In genomic region chr6:107853226-107853625, GRCh38 we compare ENCODE assay signal across 20 cellular contexts. TPM values are rescaled to one million over a fixed set of nuclear protein-coding genes. Genes with fewer than 3 reads are reported as not detected.
A peak's percentile ranks its signal among the peaks of the same experiment; 100 is the strongest.
DNase-seq lines count a peak whose midpoint lies in the region; ATAC-seq and TF ChIP-seq lines count a peak whose summit lies in the region.
"Had no signal": no experiment of that assay in that cellular context is flagged by ENCODE, and none has a peak within 500 bp of the region (broad histone marks: within the 10 kb centered on the region; RNA-seq: fewer than 3 reads in every experiment).

No MANE protein-coding gene starts in this region.

- H3K27ac Mint-ChIP-seq in activated naive CD4-positive, alpha-beta T cell treated with anti-CD3 and anti-CD28 coated beads, Interleukin-2, amount 50 U/mL, for 72 hours: no peak overlapping the region
- H3K27ac Mint-ChIP-seq in activated naive CD8-positive, alpha-beta T cell treated with anti-CD3 and anti-CD28 coated beads for 36 hours: no peak overlapping the region
- no peak overlapping the region for H3K27ac Mint-ChIP-seq in stimulated activated naive CD8-positive, alpha-beta T cell treated with anti-CD3 and anti-CD28 coated beads, Interleukin-15, amount 100 ng/mL, for 72 hours
- H3K27ac Mint-ChIP-seq in glutamatergic neuron (ENCODE audit: unreplicated experiment): no peak overlapping the region
- peak overlapping the region in 2 of 10 donors; percentile 11 to 52 for H3K27ac Mint-ChIP-seq in naive thymus-derived CD8-positive, alpha-beta T cell
- H3K27ac Mint-ChIP-seq: B cell, CD14-positive monocyte had no signal

- H3K36me3 Mint-ChIP-seq in activated naive CD4-positive, alpha-beta T cell treated with anti-CD3 and anti-CD28 coated beads, Interleukin-2, amount 50 U/mL, for 72 hours: no peaks in the 10 kb centered on the region
- no peaks in the 10 kb centered on the region for H3K36me3 Mint-ChIP-seq in activated naive CD8-positive, alpha-beta T cell treated with anti-CD3 and anti-CD28 coated beads for 36 hours
- H3K36me3 Mint-ChIP-seq in glutamatergic neuron (ENCODE audit: unreplicated experiment): peaks cover 7% of the 10 kb centered on the region
- H3K36me3 Mint-ChIP-seq in naive thymus-derived CD8-positive, alpha-beta T cell: no peaks in the 10 kb centered on the region
- H3K36me3 Mint-ChIP-seq: CD14-positive monocyte had no signal

- no peaks in the 10 kb centered on the region for H3K9me3 Mint-ChIP-seq in activated naive CD4-positive, alpha-beta T cell treated with anti-CD3 and anti-CD28 coated beads, Interleukin-2, amount 50 U/mL, for 72 hours
- H3K9me3 Mint-ChIP-seq in activated naive CD8-positive, alpha-beta T cell treated with anti-CD3 and anti-CD28 coated beads for 36 hours: no peaks in the 10 kb centered on the region
- H3K9me3 Mint-ChIP-seq in stimulated activated naive CD8-positive, alpha-beta T cell treated with anti-CD3 and anti-CD28 coated beads, Interleukin-15, amount 100 ng/mL, for 72 hours: no peaks in the 10 kb centered on the region
- H3K9me3 Mint-ChIP-seq in glutamatergic neuron (ENCODE audit: unreplicated experiment): peaks cover 5% of the 10 kb centered on the region
- H3K9me3 Mint-ChIP-seq in naive thymus-derived CD8-positive, alpha-beta T cell: peaks cover 0 to 3% (median 0%) of the 10 kb centered on the region in 9 donors
- H3K9me3 Mint-ChIP-seq: CD14-positive monocyte had no signal

- POLR2A ChIA-PET in naive thymus-derived CD8-positive, alpha-beta T cell (lab: Charles Lee): no interaction called here

- peak; percentile 61 to 92 for ATAC-seq in activated naive CD4-positive, alpha-beta T cell treated with anti-CD3 and anti-CD28 coated beads, Interleukin-2, amount 50 U/mL, for 72 hours
- peak; percentile 94 for ATAC-seq in stimulated activated naive CD8-positive, alpha-beta T cell treated with anti-CD3 and anti-CD28 coated beads, Interleukin-15, amount 100 ng/mL, for 72 hours
- no peak for ATAC-seq in naive thymus-derived CD8-positive, alpha-beta T cell
- ATAC-seq: HCT116 had no signal

- peaks cover 10% of the 10 kb centered on the region for H3K4me1 Mint-ChIP-seq in activated naive CD8-positive, alpha-beta T cell treated with anti-CD3 and anti-CD28 coated beads for 36 hours
- peaks cover 20% of the 10 kb centered on the region for H3K4me1 Mint-ChIP-seq in stimulated activated naive CD8-positive, alpha-beta T cell treated with anti-CD3 and anti-CD28 coated beads, Interleukin-15, amount 100 ng/mL, for 72 hours
- no peaks in the 10 kb centered on the region for H3K4me1 Mint-ChIP-seq in glutamatergic neuron (ENCODE audit: low read depth, unreplicated experiment)
- peaks cover 3 to 13% (median 6%) of the 10 kb centered on the region in 4 donors for H3K4me1 Mint-ChIP-seq in naive thymus-derived CD8-positive, alpha-beta T cell

- no peak overlapping the region for H3K4me3 Mint-ChIP-seq in activated naive CD8-positive, alpha-beta T cell treated with anti-CD3 and anti-CD28 coated beads for 36 hours
- H3K4me3 Mint-ChIP-seq in stimulated activated naive CD8-positive, alpha-beta T cell treated with anti-CD3 and anti-CD28 coated beads, Interleukin-15, amount 100 ng/mL, for 72 hours: no peak overlapping the region
- no peak overlapping the region for H3K4me3 Mint-ChIP-seq in glutamatergic neuron (ENCODE audit: unreplicated experiment)
- H3K4me3 Mint-ChIP-seq in naive thymus-derived CD8-positive, alpha-beta T cell: no peak overlapping the region
- H3K4me3 Mint-ChIP-seq: B cell, CD14-positive monocyte had no signal

- no peak for TF ChIP-seq CTCF in glutamatergic neuron (IDR thresholded peaks at IDR 0.05; ENCODE audit: partially characterized antibody, unreplicated experiment)

- no peaks in the 10 kb centered on the region for H3K27me3 Mint-ChIP-seq in activated naive CD8-positive, alpha-beta T cell treated with anti-CD3 and anti-CD28 coated beads for 36 hours
- H3K27me3 Mint-ChIP-seq in stimulated activated naive CD8-positive, alpha-beta T cell treated with anti-CD3 and anti-CD28 coated beads, Interleukin-15, amount 100 ng/mL, for 72 hours: no peaks in the 10 kb centered on the region
- H3K27me3 Mint-ChIP-seq in glutamatergic neuron (ENCODE audit: unreplicated experiment): peaks cover 2% of the 10 kb centered on the region
- no peaks in the 10 kb centered on the region for H3K27me3 Mint-ChIP-seq in naive thymus-derived CD8-positive, alpha-beta T cell
- H3K27me3 Mint-ChIP-seq: B cell had no signal

- DNase-seq in activated CD4-positive, alpha-beta T cell treated with anti-CD3 and anti-CD28 coated beads for 48 hours: peak; percentile 14
- DNase-seq in activated CD4-positive, alpha-beta T cell treated with anti-CD3 and anti-CD28 coated beads, Interleukin-2, amount 50 U/mL, for 48 hours: no peak
- no peak for DNase-seq in activated naive CD4-positive, alpha-beta T cell treated with anti-CD3 and anti-CD28 coated beads, Interleukin-2, amount 50 U/mL, for 72 hours (ENCODE audit: low spot score in 2 of 2)
- DNase-seq in activated naive CD4-positive, alpha-beta T cell (lab: John Stamatoyannopoulos, UW): no peak
- peak; percentile 11 for DNase-seq in activated naive CD8-positive, alpha-beta T cell treated with anti-CD3 and anti-CD28 coated beads for 36 hours
- DNase-seq in stimulated activated naive CD8-positive, alpha-beta T cell treated with anti-CD3 and anti-CD28 coated beads, Interleukin-15, amount 100 ng/mL, for 72 hours: peak; percentile 19 to 56
- no peak for DNase-seq in glutamatergic neuron
- no peak for DNase-seq in naive thymus-derived CD8-positive, alpha-beta T cell
- DNase-seq: KG1, NCI-H1105, NCI-H146, NCI-H2029 treated with DMSO at 0.1 percent for 48 hours, NCI-H446 treated with DMSO at 0.1 percent for 48 hours, NCI-H526 treated with DMSO at 0.1 percent for 48 hours, OCI-M1 had no signal

RNA-seq across cellular contexts. Expression of gene SCML4, which starts 29.1 kb away (rescaled TPM):
- 10 to 100 TPM in 1 of 2 donors, 1 to 10 TPM in 1; 5.2 to 11.7 TPM for total RNA-seq in activated naive CD4-positive, alpha-beta T cell treated with anti-CD3 and anti-CD28 coated beads, Interleukin-2, amount 50 U/mL, for 72 hours
- 10 to 100 TPM; 15.3 to 16.3 TPM for total RNA-seq in activated naive CD8-positive, alpha-beta T cell treated with anti-CD3 and anti-CD28 coated beads for 36 hours
- total RNA-seq in glutamatergic neuron (ENCODE audit: unreplicated experiment): not detected
- total RNA-seq in naive thymus-derived CD8-positive, alpha-beta T cell: 10 to 100 TPM; 80.9 to 81.5 TPM
- 100 to 1,000 TPM in 1 of 3 donors, 10 to 100 TPM in 2; 56.4 to 119 (median 68.6) TPM for polyA plus RNA-seq in naive thymus-derived CD8-positive, alpha-beta T cell
- total RNA-seq: Daoy, H1 had no signal
- polyA plus RNA-seq: H1 had no signal

Comparison
In these comparisons a context has a peak if more than half of its experiments do, and no peak if none do; other contexts are left out.
1. DNase-seq: peak in activated CD4-positive, alpha-beta T cell treated with anti-CD3 and anti-CD28 coated beads for 48 hours (single experiment), activated naive CD8-positive, alpha-beta T cell treated with anti-CD3 and anti-CD28 coated beads for 36 hours (single experiment) and stimulated activated naive CD8-positive, alpha-beta T cell treated with anti-CD3 and anti-CD28 coated beads, Interleukin-15, amount 100 ng/mL, for 72 hours (2 of 2); none in activated CD4-positive, alpha-beta T cell treated with anti-CD3 and anti-CD28 coated beads, Interleukin-2, amount 50 U/mL, for 48 hours (0 of 2), activated naive CD4-positive, alpha-beta T cell treated with anti-CD3 and anti-CD28 coated beads, Interleukin-2, amount 50 U/mL, for 72 hours (0 of 2), activated naive CD4-positive, alpha-beta T cell (0 of 4), glutamatergic neuron (single experiment) and naive thymus-derived CD8-positive, alpha-beta T cell (0 of 10).
2. ATAC-seq: peak in activated naive CD4-positive, alpha-beta T cell treated with anti-CD3 and anti-CD28 coated beads, Interleukin-2, amount 50 U/mL, for 72 hours (2 of 2) and stimulated activated naive CD8-positive, alpha-beta T cell treated with anti-CD3 and anti-CD28 coated beads, Interleukin-15, amount 100 ng/mL, for 72 hours (single experiment); none in naive thymus-derived CD8-positive, alpha-beta T cell (0 of 2).
3. RNA of gene SCML4, which starts 29.1 kb away (total RNA-seq): 80.9 to 81.5 TPM in naive thymus-derived CD8-positive, alpha-beta T cell; 15.3 to 16.3 TPM in activated naive CD8-positive, alpha-beta T cell treated with anti-CD3 and anti-CD28 coated beads for 36 hours, 5.2 to 11.7 TPM in activated naive CD4-positive, alpha-beta T cell treated with anti-CD3 and anti-CD28 coated beads, Interleukin-2, amount 50 U/mL, for 72 hours and not detected in glutamatergic neuron (single experiment); every median in the first group is over 4 times any median in the second.